In genomic region chr11:33947918-33948317, GRCh38 we compare ENCODE assay signal across 4 cellular contexts. TPM values are rescaled to one million over a fixed set of nuclear protein-coding genes. Genes with fewer than 3 reads are reported as not detected.
A peak's percentile ranks its signal among the peaks of the same experiment; 100 is the strongest.
DNase-seq lines count a peak whose midpoint lies in the region; ATAC-seq, FAIRE-seq and TF ChIP-seq lines count a peak whose summit lies in the region.
"Not testable (repeated sequence)": the region's sequence is repeated elsewhere in the genome, so short reads cannot be mapped to it uniquely, and the experiment has no call there.
"Had no signal": no experiment of that assay in that cellular context is flagged by ENCODE, and none has a peak within 500 bp of the region (broad histone marks: within the 10 kb centered on the region; RNA-seq: fewer than 3 reads in every experiment).

No MANE protein-coding gene starts in this region.

- not testable (repeated sequence) for DNase-seq in K562 (ENCODE audit: extremely low read depth in 1 of 4, low spot score in 3 of 4)

- not testable (repeated sequence) for H3K27me3 ChIP-seq in K562 (ENCODE audit: control insufficient read depth in 2 of 2, insufficient read depth in 2 of 2, low read length in 2 of 2)

- not testable (repeated sequence) for TF ChIP-seq CTCF in K562 (IDR thresholded peaks at IDR 0.05 in 2 of 3, conservative IDR thresholded peaks at IDR 0.05 in 1 of 3; ENCODE audit: insufficient read depth in 2 of 3, low read depth in 1 of 3, low read length in 3 of 3)

- FAIRE-seq in K562 (lab: Jason Lieb, UNC): not testable (repeated sequence)

- not testable (repeated sequence) for H3K9me1 ChIP-seq in K562 (ENCODE audit: control insufficient read depth, insufficient read depth, low read length)

- not testable (repeated sequence) for H2AFZ ChIP-seq in K562 (ENCODE audit: low read depth, low read length)

- CTCF ChIA-PET in K562 (lab: Yijun Ruan, JAX; ENCODE audit: low intra/inter-chr PET ratio): not testable (repeated sequence)

- intact Hi-C loops in K562 (cut with micrococcal nuclease): not testable (repeated sequence)

- H3K4me2 ChIP-seq in K562 (ENCODE audit: insufficient read depth, low read length): not testable (repeated sequence)

- 86% methylated on average over 5 of the region's 5 CpGs for WGBS in K562 (ENCODE audit: insufficient coverage, low coverage, missing lambda C conversion rate)

- not testable (repeated sequence) for H3K4me3 ChIP-seq in K562

- POLR2A ChIA-PET in K562 (lab: Yijun Ruan, JAX): not testable (repeated sequence)

- not testable (repeated sequence) for H3K9ac ChIP-seq in K562 (ENCODE audit: insufficient read depth in 1 of 2, low read depth in 2 of 2, low read length in 2 of 2)

- not testable (repeated sequence) for TF ChIP-seq RAD21 in K562 (CRISPR knock-in tag; conservative IDR thresholded peaks at IDR 0.05 in 1 of 2, IDR thresholded peaks at IDR 0.05 in 1 of 2)

- not testable (repeated sequence) for H4K20me1 ChIP-seq in K562 (replicated peaks; ENCODE audit: control insufficient read depth, insufficient read depth, low read length)

- H3K9me3 ChIP-seq in K562 (replicated peaks; ENCODE audit: control insufficient read depth, insufficient read depth, low read depth, low read length): not testable (repeated sequence)

- H3K27ac ChIP-seq in K562 (ENCODE audit: extremely low read depth, low read depth, low read length): not testable (repeated sequence)

- not testable (repeated sequence) for TF ChIP-seq POLR2A in K562 (conservative IDR thresholded peaks at IDR 0.05)

- not testable (repeated sequence) for ATAC-seq in K562

- not testable (repeated sequence) for H3K36me3 ChIP-seq in K562 (ENCODE audit: control insufficient read depth, insufficient read depth, low read length)

- in situ Hi-C loops in K562 (cut with MboI): not testable (repeated sequence)

- peaks cover 34 to 48% of the 10 kb centered on the region in 2 experiments for H3K4me1 ChIP-seq in K562 (replicated peaks in 1 of 2; ENCODE audit: control insufficient read depth in 2 of 2, insufficient read depth in 2 of 2, low read length in 2 of 2)

- not testable (repeated sequence) for BruUV-seq in K562 (replicated peaks; lab: Mats Ljungman, UMichigan)

- not testable (repeated sequence) for H3K79me2 ChIP-seq in K562 (ENCODE audit: control insufficient read depth, insufficient read depth, low read length)

- not testable (repeated sequence) for TF ChIP-seq EP300 in K562 (IDR thresholded peaks at IDR 0.05; ENCODE audit: low read length)

TF ChIP-seq in K562, 482 proteins besides CTCF, POLR2A, EP300 and RAD21:
- TF ChIP-seq ADNP (tag; IDR thresholded peaks at IDR 0.05) (0 out of 2 replicates have a peak, but pooled peaks have one; percentile 66), ATF3 (IDR thresholded peaks at IDR 0.05) (peak; percentile 67), EGR1 (conservative IDR thresholded peaks at IDR 0.05) (0 out of 2 replicates have a peak, but pooled peaks have one; percentile 29), CEBPG (tag; conservative IDR thresholded peaks at IDR 0.05 in 1 of 2, IDR thresholded peaks at IDR 0.05 in 1 of 2) (peak in 1 of 2 experiments; percentile 33; a peak in 1 of 4 replicates)
- not testable (repeated sequence) for TF ChIP-seq ATF3 (CRISPR knock-in tag; conservative IDR thresholded peaks at IDR 0.05); CEBPG (CRISPR knock-in tag; IDR thresholded peaks at IDR 0.05)

RNA-seq across cellular contexts. Expression of gene LMO2, which starts 56.0 kb away (rescaled TPM):
- 49.1 and 50.2 TPM in 2 replicates for total RNA-seq in K562 (2011; cell fraction: chromatin; rRNA removed; ENCODE audit: low replicate concordance)
- total RNA-seq in K562 (2011; cell fraction: nucleolus; rRNA removed): 42.2 and 44.7 TPM in 2 replicates
- 44.7 and 67.3 TPM in 2 replicates for total RNA-seq in K562 (2011; cell fraction: nucleoplasm; rRNA removed)
- 93.1 and 104 TPM in 2 replicates for total RNA-seq in K562 (2014; rRNA removed)
- total RNA-seq in K562 (2014; rRNA removed; fragmentation: Illumina TruSeq; extraction: Trizol): 85.1 and 96.3 TPM in 2 replicates
- 39.2 and 41.5 TPM in 2 replicates for total RNA-seq in K562 (2015; rRNA removed; fragmentation: Illumina TruSeq; extraction: Trizol)
- 87.3 and 96.2 TPM in 2 replicates for total RNA-seq in K562 (2021)
- polyA plus RNA-seq in K562 (2011; rRNA removed): 79.9 and 126 TPM in 2 replicates
- 57.1 and 58.2 TPM in 2 replicates for polyA plus RNA-seq in K562 (2011; cell fraction: cytosol; rRNA removed)
- 75.1 and 102 TPM in 2 replicates for polyA plus RNA-seq in K562 (2011; cell fraction: nucleus; rRNA removed)
- polyA plus RNA-seq in K562 (2012): 22.8 and 56.1 TPM in 2 replicates
- polyA plus RNA-seq in K562 (2014; fragmentation: Illumina TruSeq; extraction: Trizol): 90.9 and 91.5 TPM in 2 replicates
- polyA plus RNA-seq in K562 (2014; fragmentation: Nextera tagmentation; extraction: Ambion mirVana): 10 to 100 TPM in 1 of 2 experiments, 1 to 10 TPM in 1; 6.9 to 19.6 TPM
- polyA plus RNA-seq in K562 (2014; rRNA removed): 98.0 and 118 TPM in 2 replicates
- 48.8 and 65.2 TPM in 2 replicates for polyA minus RNA-seq in K562 (2011; rRNA and poly(A)+ RNA removed)
- polyA minus RNA-seq in K562 (2011; cell fraction: cytosol; rRNA and poly(A)+ RNA removed): 20.9 and 37.0 TPM in 2 replicates
- polyA minus RNA-seq in K562 (2011; cell fraction: nucleus; rRNA and poly(A)+ RNA removed): 39.8 and 45.0 TPM in 2 replicates
- total RNA-seq: CD8-positive, alpha-beta T cell had no signal
- polyA plus RNA-seq: BJ; CD8-positive, alpha-beta memory T cell had no signal
